ENCODE assay signal across 11 cellular contexts in the genomic region with DNA sequence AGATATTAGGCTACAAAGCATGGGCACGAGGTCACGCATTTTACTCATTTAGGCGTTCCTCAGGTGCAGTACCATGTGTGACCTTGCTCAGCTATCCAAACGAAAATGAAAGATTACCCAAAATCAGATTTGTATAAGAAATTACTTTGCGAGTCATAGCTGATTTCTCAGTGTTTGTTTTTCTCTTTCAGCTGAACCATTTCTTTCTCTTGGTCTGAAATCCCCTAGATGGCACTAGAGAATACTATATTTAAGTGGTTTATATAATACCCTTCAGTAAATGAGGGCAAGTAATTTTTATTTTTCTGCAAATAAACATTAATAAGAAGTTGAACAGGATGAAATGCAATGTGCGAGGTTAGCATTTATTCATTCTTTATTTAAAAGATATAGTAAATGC.
A peak's percentile ranks its signal among the peaks of the same experiment; 100 is the strongest.
DNase-seq lines count a peak whose midpoint lies in the region; ATAC-seq, FAIRE-seq and TF ChIP-seq lines count a peak whose summit lies in the region.
"Had no signal": no experiment of that assay in that cellular context is flagged by ENCODE, and none has a peak within 500 bp of the region (broad histone marks: within the 10 kb centered on the region; RNA-seq: fewer than 3 reads in every experiment).

No MANE protein-coding gene starts in this region.

- TF ChIP-seq POLR2A in esophagus muscularis mucosa (IDR thresholded peaks at IDR 0.05; ENCODE audit: low read depth) (no peak), H54 (IDR thresholded peaks at IDR 0.05; ENCODE audit: low read depth, low read length) (no peak)

- no peak for ATAC-seq in GM21529 (IDR thresholded peaks at IDR 0.05; ENCODE audit: unreplicated experiment)

- no peaks in the 10 kb centered on the region for H3K27me3 ChIP-seq in OCI-LY1 (ENCODE audit: insufficient read depth, low read length)
- H3K27me3 ChIP-seq in esophagus muscularis mucosa: no peaks in the 10 kb centered on the region
- H3K27me3 ChIP-seq: thyroid gland had no signal

- TF ChIP-seq CTCF in OCI-LY1 (IDR thresholded peaks at IDR 0.05; ENCODE audit: low read length): peak; percentile 9; the same call in 1 of the 2 replicates
- peak in 2 of 3 experiments; percentile 29 to 47 for TF ChIP-seq CTCF in esophagus muscularis mucosa (IDR thresholded peaks at IDR 0.05)

- WGBS in esophagus muscularis mucosa: 41% methylated on average over 6 of the region's 6 CpGs

- H3K9me2 ChIP-seq in OCI-LY1 (ENCODE audit: low read depth, low read length): no peaks in the 10 kb centered on the region

- H3K27ac ChIP-seq in OCI-LY1 (ENCODE audit: low read depth, low read length, poor library complexity, severe bottlenecking) (no peak overlapping the region), esophagus muscularis mucosa (replicated peaks in 1 of 4) (no peak overlapping the region)
- H3K27ac ChIP-seq: thyroid gland had no signal

- no peak overlapping the region for H3K4me2 ChIP-seq in OCI-LY1 (ENCODE audit: low read length)

- no peaks in the 10 kb centered on the region for H3K4me1 ChIP-seq in OCI-LY1 (ENCODE audit: insufficient read depth, low read length, severe bottlenecking)
- peaks cover 4 to 32% (median 22%) of the 10 kb centered on the region in 4 donors for H3K4me1 ChIP-seq in esophagus muscularis mucosa
- H3K4me1 ChIP-seq: thyroid gland had no signal

- H2AFZ ChIP-seq in OCI-LY1 (ENCODE audit: low read length): no peak overlapping the region

- H3K36me3 ChIP-seq in OCI-LY1 (ENCODE audit: insufficient read depth, low read length): no peaks in the 10 kb centered on the region
- H3K36me3 ChIP-seq in esophagus muscularis mucosa: no peaks in the 10 kb centered on the region
- H3K36me3 ChIP-seq: thyroid gland had no signal

- H3K9ac ChIP-seq in OCI-LY1 (ENCODE audit: low read length): no peak overlapping the region

- peak; percentile 0 for DNase-seq in NCI-H345 (lab: John Stamatoyannopoulos, UW)
- DNase-seq in NCI-H345 treated with DMSO at 0.1 percent for 48 hours (lab: John Stamatoyannopoulos, UW; ENCODE audit: unreplicated experiment): no peak
- no peak for DNase-seq in esophagus muscularis mucosa (ENCODE audit: extremely low spot score)
- peak; percentile 9 for DNase-seq in stromal cell of bone marrow (ENCODE audit: low read depth)
- DNase-seq in epidermal melanocyte (ENCODE audit: insufficient read length, low spot score): no peak
- DNase-seq in H54 (ENCODE audit: insufficient read length, low spot score): no peak
- DNase-seq: activated CD4-positive, alpha-beta T cell treated with anti-CD3 and anti-CD28 coated beads for 48 hours; thyroid gland had no signal

- TF ChIP-seq EP300 in esophagus muscularis mucosa (IDR thresholded peaks at IDR 0.05): no peak

- H4K20me1 ChIP-seq in OCI-LY1 (ENCODE audit: insufficient read depth, low read length): no peaks in the 10 kb centered on the region

- intact Hi-C loops in esophagus muscularis mucosa (cut with DNase I): no loop called here

- H3K4me3 ChIP-seq in OCI-LY1 (ENCODE audit: low read depth, low read length, poor library complexity, severe bottlenecking) (no peak overlapping the region), esophagus muscularis mucosa (no peak overlapping the region)
- H3K4me3 ChIP-seq: thyroid gland had no signal

- H3K9me3 ChIP-seq in OCI-LY1 (ENCODE audit: low read length) (no peaks in the 10 kb centered on the region), esophagus muscularis mucosa (peaks cover 0 to 7% (median 0%) of the 10 kb centered on the region in 4 donors)
- H3K9me3 ChIP-seq: thyroid gland had no signal

- no peaks in the 10 kb centered on the region for H3K79me2 ChIP-seq in OCI-LY1 (ENCODE audit: insufficient read depth, low read length)

- H3F3A ChIP-seq in OCI-LY1 (ENCODE audit: insufficient read depth, low read length): no peaks in the 10 kb centered on the region

- no peak for FAIRE-seq in H54 (lab: Jason Lieb, UNC)
- FAIRE-seq: GM18507 had no signal

Comparison
In these comparisons a context has a peak if more than half of its experiments do, and no peak if none do; other contexts are left out.
1. DNase-seq: peak in NCI-H345 (single experiment) and stromal cell of bone marrow (single experiment); none in NCI-H345 treated with DMSO at 0.1 percent for 48 hours (single experiment), esophagus muscularis mucosa (single experiment), epidermal melanocyte (single experiment) and H54 (single experiment).